1 cellular context compared by ENCODE assay signal in the genomic region with DNA sequence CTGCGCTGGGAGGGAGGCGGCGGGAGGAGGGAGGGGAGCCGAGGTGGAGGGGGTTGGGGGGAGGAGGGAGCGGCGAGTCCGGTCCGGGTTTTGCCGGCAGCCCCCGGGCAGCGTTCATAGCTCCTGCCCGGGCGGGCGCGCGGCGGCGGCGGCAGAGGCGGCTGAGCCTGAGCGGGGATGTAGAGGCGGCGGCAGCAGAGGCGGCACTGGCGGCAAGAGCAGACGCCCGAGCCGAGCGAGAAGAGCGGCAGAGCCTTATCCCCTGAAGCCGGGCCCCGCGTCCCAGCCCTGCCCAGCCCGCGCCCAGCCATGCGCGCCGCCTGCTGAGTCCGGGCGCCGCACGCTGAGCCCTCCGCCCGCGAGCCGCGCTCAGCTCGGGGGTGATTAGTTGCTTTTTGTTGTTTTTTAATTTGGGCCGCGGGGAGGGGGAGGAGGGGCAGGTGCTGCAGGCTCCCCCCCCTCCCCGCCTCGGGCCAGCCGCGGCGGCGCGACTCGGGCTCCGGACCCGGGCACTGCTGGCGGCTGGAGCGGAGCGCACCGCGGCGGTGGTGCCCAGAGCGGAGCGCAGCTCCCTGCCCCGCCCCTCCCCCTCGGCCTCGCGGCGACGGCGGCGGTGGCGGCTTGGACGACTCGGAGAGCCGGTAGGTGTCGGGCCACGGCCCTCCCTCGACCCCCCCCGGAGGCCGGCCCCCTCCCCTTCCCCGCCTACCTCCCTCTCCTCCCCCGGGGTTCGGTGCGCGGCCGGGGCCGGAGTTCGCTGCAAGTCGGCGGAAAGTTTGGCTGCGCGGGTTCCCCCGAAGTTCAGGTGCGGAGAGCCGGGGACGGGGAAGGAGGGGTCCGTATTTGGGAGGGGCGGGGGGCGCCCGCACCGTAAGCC.
A peak's percentile ranks its signal among the peaks of the same experiment; 100 is the strongest.
TF ChIP-seq lines count a peak whose summit lies in the region.

TSS of gene CXXC5 (plus strand) at position 145 of the 877 bp plus-strand sequence. CDS start 32,175 bp downstream, outside the sequence.

TF ChIP-seq in HepG2, 621 proteins besides CTCF, POLR2A, EP300 and RAD21 (continued from another document and continues in another):
- TF ChIP-seq ZGPAT (CRISPR knock-in tag; IDR thresholded peaks at IDR 0.05) (peak; percentile 4; the same call in 1 of the 2 replicates), KDM2A (CRISPR knock-in tag; IDR thresholded peaks at IDR 0.05; ENCODE audit: borderline replicate concordance, low read depth) (peak; percentile 56; the same call in 1 of the 2 replicates), AGO2 (optimal IDR thresholded peaks at IDR 0.05; ENCODE audit: low read depth, low read length) (peak; percentile 43), PCBP1 (IDR thresholded peaks at IDR 0.05; ENCODE audit: borderline replicate concordance, low read depth, low read length) (peak; percentile 6; the same call in 1 of the 2 replicates), NR2F6 (IDR thresholded peaks at IDR 0.05) (no peak), NR2F6 (CRISPR knock-in tag; IDR thresholded peaks at IDR 0.05) (0 out of 2 replicates have a peak, but pooled peaks have one; percentile 20), FOXA3 (CRISPR knock-in tag; IDR thresholded peaks at IDR 0.05) (peak; percentile 23), SP5 (CRISPR knock-in tag; IDR thresholded peaks at IDR 0.05; ENCODE audit: borderline replicate concordance, low read depth) (peak; percentile 24; the same call in 1 of the 2 replicates), ZBTB46 (CRISPR knock-in tag; IDR thresholded peaks at IDR 0.05; ENCODE audit: borderline replicate concordance) (no peak), XRCC5 (optimal IDR thresholded peaks at IDR 0.05; ENCODE audit: low read length) (no peak), NR2C2 (CRISPR knock-in tag; IDR thresholded peaks at IDR 0.05; ENCODE audit: borderline replicate concordance) (peak; percentile 57; the same call in 1 of the 2 replicates), ZSCAN31 (CRISPR knock-in tag; IDR thresholded peaks at IDR 0.05; ENCODE audit: low read depth) (no peak), ZBTB43 (CRISPR knock-in tag; conservative IDR thresholded peaks at IDR 0.05) (no peak), GATA4 (IDR thresholded peaks at IDR 0.05; ENCODE audit: borderline replicate concordance, low read depth) (no peak), ASH2L (IDR thresholded peaks at IDR 0.05; ENCODE audit: insufficient read length, low read depth, low read length) (peak; percentile 59), ZNF772 (CRISPR knock-in tag; IDR thresholded peaks at IDR 0.05) (no peak), SPEN (CRISPR knock-in tag; IDR thresholded peaks at IDR 0.05; ENCODE audit: low read depth) (peak; percentile 54), NR2F1 (CRISPR knock-in tag; IDR thresholded peaks at IDR 0.05) (no peak), ZNF543 (CRISPR knock-in tag; IDR thresholded peaks at IDR 0.05) (peak; percentile 59; the same call in 1 of the 2 replicates), MTF1 (CRISPR knock-in tag; IDR thresholded peaks at IDR 0.05) (no peak), HDAC1 (CRISPR knock-in tag; IDR thresholded peaks at IDR 0.05) (peak; percentile 48), PHB2 (IDR thresholded peaks at IDR 0.05; ENCODE audit: partially characterized antibody) (no peak), FOXK2 (IDR thresholded peaks at IDR 0.05) (no peak), MTERF4 (CRISPR knock-in tag; IDR thresholded peaks at IDR 0.05) (no peak), ZNF713 (CRISPR knock-in tag; IDR thresholded peaks at IDR 0.05) (no peak), ZNF598 (CRISPR knock-in tag; IDR thresholded peaks at IDR 0.05; ENCODE audit: borderline replicate concordance) (no peak), ZNF3 (CRISPR knock-in tag; IDR thresholded peaks at IDR 0.05) (no peak), TFDP2 (CRISPR knock-in tag; IDR thresholded peaks at IDR 0.05) (peak; percentile 58), CENPT (CRISPR knock-in tag; IDR thresholded peaks at IDR 0.05; ENCODE audit: low read depth) (no peak), ZFX (CRISPR knock-in tag; IDR thresholded peaks at IDR 0.05; ENCODE audit: low read depth) (no peak), FOXK1 (CRISPR knock-in tag; IDR thresholded peaks at IDR 0.05; ENCODE audit: borderline replicate concordance, low read depth) (no peak), GTF3A (CRISPR knock-in tag; conservative IDR thresholded peaks at IDR 0.05) (no peak), HMGXB3 (CRISPR knock-in tag; IDR thresholded peaks at IDR 0.05; ENCODE audit: borderline replicate concordance) (no peak), CENPBD1 (CRISPR knock-in tag; IDR thresholded peaks at IDR 0.05; ENCODE audit: borderline replicate concordance, low read depth) (no peak)
- TF ChIP-seq, protein P1, sequence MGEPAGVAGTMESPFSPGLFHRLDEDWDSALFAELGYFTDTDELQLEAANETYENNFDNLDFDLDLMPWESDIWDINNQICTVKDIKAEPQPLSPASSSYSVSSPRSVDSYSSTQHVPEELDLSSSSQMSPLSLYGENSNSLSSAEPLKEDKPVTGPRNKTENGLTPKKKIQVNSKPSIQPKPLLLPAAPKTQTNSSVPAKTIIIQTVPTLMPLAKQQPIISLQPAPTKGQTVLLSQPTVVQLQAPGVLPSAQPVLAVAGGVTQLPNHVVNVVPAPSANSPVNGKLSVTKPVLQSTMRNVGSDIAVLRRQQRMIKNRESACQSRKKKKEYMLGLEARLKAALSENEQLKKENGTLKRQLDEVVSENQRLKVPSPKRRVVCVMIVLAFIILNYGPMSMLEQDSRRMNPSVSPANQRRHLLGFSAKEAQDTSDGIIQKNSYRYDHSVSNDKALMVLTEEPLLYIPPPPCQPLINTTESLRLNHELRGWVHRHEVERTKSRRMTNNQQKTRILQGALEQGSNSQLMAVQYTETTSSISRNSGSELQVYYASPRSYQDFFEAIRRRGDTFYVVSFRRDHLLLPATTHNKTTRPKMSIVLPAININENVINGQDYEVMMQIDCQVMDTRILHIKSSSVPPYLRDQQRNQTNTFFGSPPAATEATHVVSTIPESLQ (CRISPR knock-in tag; conservative IDR thresholded peaks at IDR 0.05) = no peak
- TF ChIP-seq, protein P2, sequence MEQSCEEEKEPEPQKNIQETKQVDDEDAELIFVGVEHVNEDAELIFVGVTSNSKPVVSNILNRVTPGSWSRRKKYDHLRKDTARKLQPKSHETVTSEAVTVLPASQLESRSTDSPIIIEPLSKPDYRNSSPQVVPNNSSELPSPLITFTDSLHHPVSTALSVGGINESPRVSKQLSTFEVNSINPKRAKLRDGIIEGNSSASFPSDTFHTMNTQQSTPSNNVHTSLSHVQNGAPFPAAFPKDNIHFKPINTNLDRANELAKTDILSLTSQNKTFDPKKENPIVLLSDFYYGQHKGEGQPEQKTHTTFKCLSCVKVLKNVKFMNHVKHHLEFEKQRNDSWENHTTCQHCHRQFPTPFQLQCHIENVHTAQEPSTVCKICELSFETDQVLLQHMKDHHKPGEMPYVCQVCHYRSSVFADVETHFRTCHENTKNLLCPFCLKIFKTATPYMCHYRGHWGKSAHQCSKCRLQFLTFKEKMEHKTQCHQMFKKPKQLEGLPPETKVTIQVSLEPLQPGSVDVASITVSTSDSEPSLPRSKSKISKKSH (CRISPR knock-in tag; IDR thresholded peaks at IDR 0.05; ENCODE audit: borderline replicate concordance) = no peak
- TF ChIP-seq, protein P3, sequence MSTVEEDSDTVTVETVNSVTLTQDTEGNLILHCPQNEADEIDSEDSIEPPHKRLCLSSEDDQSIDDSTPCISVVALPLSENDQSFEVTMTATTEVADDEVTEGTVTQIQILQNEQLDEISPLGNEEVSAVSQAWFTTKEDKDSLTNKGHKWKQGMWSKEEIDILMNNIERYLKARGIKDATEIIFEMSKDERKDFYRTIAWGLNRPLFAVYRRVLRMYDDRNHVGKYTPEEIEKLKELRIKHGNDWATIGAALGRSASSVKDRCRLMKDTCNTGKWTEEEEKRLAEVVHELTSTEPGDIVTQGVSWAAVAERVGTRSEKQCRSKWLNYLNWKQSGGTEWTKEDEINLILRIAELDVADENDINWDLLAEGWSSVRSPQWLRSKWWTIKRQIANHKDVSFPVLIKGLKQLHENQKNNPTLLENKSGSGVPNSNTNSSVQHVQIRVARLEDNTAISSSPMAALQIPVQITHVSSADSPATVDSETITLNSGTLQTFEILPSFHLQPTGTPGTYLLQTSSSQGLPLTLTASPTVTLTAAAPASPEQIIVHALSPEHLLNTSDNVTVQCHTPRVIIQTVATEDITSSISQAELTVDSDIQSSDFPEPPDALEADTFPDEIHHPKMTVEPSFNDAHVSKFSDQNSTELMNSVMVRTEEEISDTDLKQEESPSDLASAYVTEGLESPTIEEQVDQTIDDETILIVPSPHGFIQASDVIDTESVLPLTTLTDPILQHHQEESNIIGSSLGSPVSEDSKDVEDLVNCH (CRISPR knock-in tag; IDR thresholded peaks at IDR 0.05) = no peak
- TF ChIP-seq, protein P4, sequence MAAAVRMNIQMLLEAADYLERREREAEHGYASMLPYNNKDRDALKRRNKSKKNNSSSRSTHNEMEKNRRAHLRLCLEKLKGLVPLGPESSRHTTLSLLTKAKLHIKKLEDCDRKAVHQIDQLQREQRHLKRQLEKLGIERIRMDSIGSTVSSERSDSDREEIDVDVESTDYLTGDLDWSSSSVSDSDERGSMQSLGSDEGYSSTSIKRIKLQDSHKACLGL (CRISPR knock-in tag; IDR thresholded peaks at IDR 0.05) = no peak
